ENCODE assay signal across 24 cellular contexts in genomic region chr9:130791279-130791894, GRCh38.
"Had no signal": no experiment of that assay in that cellular context is flagged by ENCODE, and none has a peak within 500 bp of the region (broad histone marks: within the 10 kb centered on the region; RNA-seq: fewer than 3 reads in every experiment).

No MANE protein-coding gene starts in this region.

- H3K27me3 ChIP-seq: colonic mucosa, neutrophil, stomach, suprapubic skin, tibial nerve had no signal

- ATAC-seq: psoas muscle; sciatic nerve; stimulated activated naive B cell treated with anti-CD40 and anti-IgM and Interleukin-4, amounts not matched to agents 10 μg/mL and 1 μg/mL and 100 μg/mL, for 72 hours had no signal

- H3K27ac ChIP-seq: colonic mucosa, left ventricle myocardium inferior, neutrophil, psoas muscle, stomach, suprapubic skin, tibial nerve had no signal

- H3K4me1 ChIP-seq: colonic mucosa had no signal

- FAIRE-seq: islet of Langerhans had no signal

- H3K27me3 Mint-ChIP-seq: naive B cell; stimulated activated naive B cell treated with anti-CD40 and anti-IgM and Interleukin-4, amounts not matched to agents 10 μg/mL and 1 μg/mL and 100 μg/mL, for 72 hours had no signal

- DNase-seq: cerebellar nuclear complex; colonic mucosa; dermis blood vessel endothelial cell; foreskin melanocyte; head of caudate nucleus; hippocampal formation; kidney glomerular epithelial cell; left ventricle myocardium inferior; mesenchymal stem cell; midbrain; naive B cell; psoas muscle; retina; stimulated activated CD4-positive, alpha-beta T cell treated with anti-CD3 and anti-CD28 coated beads, Interleukin-2, amount 100 ng/mL, for 24 hours; stimulated activated CD4-positive, alpha-beta T cell treated with anti-CD3 and anti-CD28 coated beads, Interleukin-4, amount 100 ng/mL, for 4 hours; stimulated activated naive B cell treated with anti-CD40 and anti-IgM and Interleukin-4, amounts not matched to agents 10 μg/mL and 1 μg/mL and 100 μg/mL, for 72 hours; stomach had no signal

- H3K4me3 Mint-ChIP-seq: naive B cell; nephron; stimulated activated naive B cell treated with anti-CD40 and anti-IgM and Interleukin-4, amounts not matched to agents 10 μg/mL and 1 μg/mL and 100 μg/mL, for 72 hours had no signal

- H3K27ac Mint-ChIP-seq: nephron; stimulated activated naive B cell treated with anti-CD40 and anti-IgM and Interleukin-4, amounts not matched to agents 10 μg/mL and 1 μg/mL and 100 μg/mL, for 72 hours had no signal

- H3K36me3 ChIP-seq: colonic mucosa, neutrophil, stomach, suprapubic skin, tibial nerve had no signal

- H3K9me3 ChIP-seq: colonic mucosa had no signal

- H3K4me3 ChIP-seq: colonic mucosa, left ventricle myocardium inferior, lung, psoas muscle, stomach, suprapubic skin, tibial nerve had no signal
